Comparison of ENCODE assay signal across 1 cellular context in the genomic region with DNA sequence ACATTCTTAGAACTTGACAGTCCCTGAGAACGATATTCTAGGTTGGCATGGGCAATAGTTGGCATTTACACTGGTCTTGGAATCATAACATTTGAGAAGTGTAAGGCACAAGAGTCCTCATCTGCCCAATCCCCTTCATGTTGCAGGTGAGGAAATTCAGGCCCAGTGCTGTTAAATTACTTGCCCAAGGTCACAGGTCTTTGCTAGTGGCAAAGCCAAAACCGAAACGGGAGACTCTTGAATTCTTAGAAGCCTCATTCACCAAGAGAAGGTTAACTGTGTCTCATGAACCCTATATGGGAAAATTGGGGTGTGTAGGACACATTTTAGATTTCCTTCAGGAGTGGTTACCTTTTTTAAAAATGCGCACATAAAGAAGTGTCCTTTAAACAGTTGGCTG.
TF ChIP-seq lines count a peak whose summit lies in the region.

No MANE protein-coding gene starts in this region.

TF ChIP-seq in GM12878, 131 proteins besides CTCF, POLR2A, EP300 and RAD21:
- no peak for TF ChIP-seq PBX3 (IDR thresholded peaks at IDR 0.05; ENCODE audit: insufficient replicate concordance, low read depth, low read length)
- TF ChIP-seq CBFB (IDR thresholded peaks at IDR 0.05; ENCODE audit: low read depth), result no peak
- TF ChIP-seq SP1 (IDR thresholded peaks at IDR 0.05; ENCODE audit: low read depth, low read length), result no peak
- TF ChIP-seq NR2F1 (conservative IDR thresholded peaks at IDR 0.05), result peak; percentile 50; the same call in 1 of the 2 replicates
- TF ChIP-seq POLR2AphosphoS2 (IDR thresholded peaks at IDR 0.05; ENCODE audit: low read depth, low read length), result no peak
